ENCODE assay signal across 8 cellular contexts in genomic region chr18:21111351-21112139, GRCh38. TPM values are rescaled to one million over a fixed set of nuclear protein-coding genes. Genes with fewer than 3 reads are reported as not detected.
DNase-seq lines count a peak whose midpoint lies in the region; ATAC-seq, FAIRE-seq and TF ChIP-seq lines count a peak whose summit lies in the region.

TSS of gene ROCK1 (minus strand) at chr18:21111813. CDS start at chr18:21110910, 903 bp downstream.

- TF ChIP-seq EP300 in esophagus muscularis mucosa (IDR thresholded peaks at IDR 0.05): no peak

- H3K4me3 Mint-ChIP-seq in activated T-cell treated with anti-CD3 and anti-CD28 coated beads, Interleukin-2, amount 50 U/mL, for 72 hours: no peak within 1 kb of the TSS

- TF ChIP-seq CTCF in DOHH2 (IDR thresholded peaks at IDR 0.05; ENCODE audit: low read depth, low read length, poor library complexity, severe bottlenecking) (no peak), esophagus muscularis mucosa (IDR thresholded peaks at IDR 0.05) (no peak)

- H3K9me3 ChIP-seq in DOHH2 (ENCODE audit: control insufficient read depth, insufficient read depth, low read length): no peaks in the 10 kb centered on the region
- no peaks in the 10 kb centered on the region for H3K9me3 ChIP-seq in GM23248 (ENCODE audit: low read depth)
- no peaks in the 10 kb centered on the region for H3K9me3 ChIP-seq in Karpas-422 (ENCODE audit: low read length)
- no peaks in the 10 kb centered on the region for H3K9me3 ChIP-seq in esophagus muscularis mucosa
- H3K9me3 ChIP-seq in muscle layer of duodenum (ENCODE audit: control insufficient read depth in 1 of 2, low read length in 2 of 2): no peaks in the 10 kb centered on the region

- FAIRE-seq in RCC 7860 (lab: Jason Lieb, UNC): no peak

- peaks cover 50% of the 10 kb centered on the region for H3K79me2 ChIP-seq in DOHH2 (ENCODE audit: control insufficient read depth, low read length)
- peaks cover 49% of the 10 kb centered on the region for H3K79me2 ChIP-seq in GM23248 (ENCODE audit: insufficient read depth)
- peaks cover 50% of the 10 kb centered on the region for H3K79me2 ChIP-seq in Karpas-422 (ENCODE audit: low read length)

- H3K4me1 Mint-ChIP-seq in activated T-cell treated with anti-CD3 and anti-CD28 coated beads, Interleukin-2, amount 50 U/mL, for 72 hours (ENCODE audit: low read depth): no peaks in the 10 kb centered on the region

- H2AFZ ChIP-seq in GM23248 (peak within 1 kb of the TSS; percentile 79), Karpas-422 (ENCODE audit: low read length) (peak within 1 kb of the TSS; percentile 99)

- H3K36me3 Mint-ChIP-seq in activated T-cell treated with anti-CD3 and anti-CD28 coated beads, Interleukin-2, amount 50 U/mL, for 72 hours (ENCODE audit: insufficient read depth in 2 of 2): peaks cover 4 to 7% of the 10 kb centered on the region in 2 donors

- H3K4me1 ChIP-seq in DOHH2 (ENCODE audit: control insufficient read depth, low read length) (peaks cover 31% of the 10 kb centered on the region), GM23248 (ENCODE audit: insufficient read depth) (peaks cover 44% of the 10 kb centered on the region), Karpas-422 (ENCODE audit: low read length) (peaks cover 42% of the 10 kb centered on the region), esophagus muscularis mucosa (peaks cover 24 to 42% (median 33%) of the 10 kb centered on the region in 4 donors), muscle layer of duodenum (ENCODE audit: control insufficient read depth in 1 of 2, insufficient read depth in 2 of 2, low read length in 2 of 2) (peaks cover 14 to 21% of the 10 kb centered on the region in 2 donors)

- H3F3A ChIP-seq in DOHH2 (ENCODE audit: control insufficient read depth, insufficient read depth) (no peaks in the 10 kb centered on the region; the same call in 1 of the 2 replicates), GM23248 (ENCODE audit: insufficient read depth) (peaks cover 31% of the 10 kb centered on the region)

- no peaks in the 10 kb centered on the region for H3K9me3 Mint-ChIP-seq in activated T-cell treated with anti-CD3 and anti-CD28 coated beads, Interleukin-2, amount 50 U/mL, for 72 hours

- 0 to 1% methylated on average over 56 to 75 of the region's 80 CpGs for WGBS in GM23248 (ENCODE audit: low coverage in 1 of 2, low lambda C conversion rate in 2 of 2, missing lambda C conversion rate in 2 of 2), 2 experiments
- 0% methylated on average over 3 of the region's 80 CpGs for WGBS in esophagus muscularis mucosa

- TF ChIP-seq POLR2A in esophagus muscularis mucosa (IDR thresholded peaks at IDR 0.05; ENCODE audit: low read depth): peak; percentile 28

- H3K9ac ChIP-seq in GM23248: peak within 1 kb of the TSS; percentile 92
- H3K9ac ChIP-seq in Karpas-422 (ENCODE audit: low read length): peak within 1 kb of the TSS; percentile 98

- no peaks in the 10 kb centered on the region for H3K9me2 ChIP-seq in DOHH2 (replicated peaks; ENCODE audit: control insufficient read depth, low read length)
- H3K9me2 ChIP-seq in GM23248 (ENCODE audit: insufficient read depth): no peaks in the 10 kb centered on the region
- no peaks in the 10 kb centered on the region for H3K9me2 ChIP-seq in Karpas-422 (replicated peaks; ENCODE audit: insufficient read depth, low read length)

- H3K27ac ChIP-seq in DOHH2 (ENCODE audit: low read depth, low read length) (peak within 1 kb of the TSS; percentile 80), GM23248 (peak within 1 kb of the TSS; percentile 94), Karpas-422 (ENCODE audit: low read length) (peak within 1 kb of the TSS; percentile 74), esophagus muscularis mucosa (replicated peaks in 1 of 4) (peak within 1 kb of the TSS; percentile 95 to 98 (median 97)), muscle layer of duodenum (ENCODE audit: low read length) (peak within 1 kb of the TSS; percentile 97)

- H3K4me2 ChIP-seq in DOHH2 (ENCODE audit: low read length): peak within 1 kb of the TSS; percentile 87
- peak within 1 kb of the TSS; percentile 97 for H3K4me2 ChIP-seq in GM23248 (ENCODE audit: unreplicated experiment)
- peak within 1 kb of the TSS; percentile 88 for H3K4me2 ChIP-seq in Karpas-422 (ENCODE audit: low read depth, low read length, poor library complexity, severe bottlenecking)

- in situ Hi-C loops in GM23248 (cut with MboI): loop anchor here (10.0 kb wide), 1 partner anchor 63 kb away; no protein-coding TSS in a partner anchor

- no peaks in the 10 kb centered on the region for H3K27me3 Mint-ChIP-seq in activated T-cell treated with anti-CD3 and anti-CD28 coated beads, Interleukin-2, amount 50 U/mL, for 72 hours (ENCODE audit: low read depth)

- H3K4me3 ChIP-seq in DOHH2 (ENCODE audit: low read length) (peak within 1 kb of the TSS; percentile 98), GM23248 (peak within 1 kb of the TSS; percentile 91), Karpas-422 (ENCODE audit: low read length) (peak within 1 kb of the TSS; percentile 92), esophagus muscularis mucosa (peak within 1 kb of the TSS; percentile 87 to 98 (median 90)), muscle layer of duodenum (ENCODE audit: low read depth in 1 of 2, low read length in 2 of 2) (peak within 1 kb of the TSS; percentile 82 to 100)

- peak; percentile 88 for ATAC-seq in activated T-cell treated with anti-CD3 and anti-CD28 coated beads, Interleukin-2, amount 50 U/mL, for 72 hours (replicated peaks in 1 of 2)

- peaks cover 16% of the 10 kb centered on the region for H3K36me3 ChIP-seq in DOHH2 (ENCODE audit: control insufficient read depth, low read length)
- no peaks in the 10 kb centered on the region for H3K36me3 ChIP-seq in GM23248 (ENCODE audit: low read depth)
- peaks cover 4% of the 10 kb centered on the region; the same call in 1 of the 2 replicates for H3K36me3 ChIP-seq in Karpas-422 (ENCODE audit: insufficient read depth, low read length)
- no peaks in the 10 kb centered on the region for H3K36me3 ChIP-seq in esophagus muscularis mucosa
- H3K36me3 ChIP-seq in muscle layer of duodenum (ENCODE audit: control insufficient read depth in 1 of 2, insufficient read depth in 2 of 2, low read length in 2 of 2): peaks cover 0 to 6% of the 10 kb centered on the region in 2 donors

- H3K27me3 ChIP-seq in DOHH2 (ENCODE audit: control insufficient read depth, low read length) (no peaks in the 10 kb centered on the region), GM23248 (replicated peaks; ENCODE audit: insufficient read depth) (no peaks in the 10 kb centered on the region), Karpas-422 (ENCODE audit: low read length) (no peaks in the 10 kb centered on the region), esophagus muscularis mucosa (no peaks in the 10 kb centered on the region), muscle layer of duodenum (ENCODE audit: low read depth, low read length) (no peaks in the 10 kb centered on the region)

- intact Hi-C loops in esophagus muscularis mucosa (cut with DNase I): loop anchor here (5.0 to 10.0 kb wide), 3 partner anchors 59 to 107 kb away; no protein-coding TSS in a partner anchor

- DNase-seq in GM23248 (peak; percentile 99), Karpas-422 (peak; percentile 98), RCC 7860 (ENCODE audit: low spot score) (peak; percentile 89), esophagus muscularis mucosa (ENCODE audit: extremely low spot score) (peak; percentile 100)
- DNase-seq in activated T-cell treated with anti-CD3 and anti-CD28 coated beads, Interleukin-2, amount 50 U/mL, for 72 hours: peak; percentile 98 to 99
- DNase-seq in stimulated activated CD8-positive, alpha-beta memory T cell treated with anti-CD3 and anti-CD28 coated beads, Interleukin-7, amount 100 ng/mL, for 24 hours (ENCODE audit: low read depth): peak; percentile 99

- H4K20me1 ChIP-seq in DOHH2 (ENCODE audit: control insufficient read depth, insufficient read depth, low read depth, low read length) (peaks cover 18% of the 10 kb centered on the region; the same call in 1 of the 2 replicates), GM23248 (ENCODE audit: insufficient read depth) (peaks cover 22% of the 10 kb centered on the region; the same call in 1 of the 2 replicates), Karpas-422 (ENCODE audit: insufficient read depth, low read depth, low read length) (peaks cover 37% of the 10 kb centered on the region)

- peak within 1 kb of the TSS; percentile 99 for H3K27ac Mint-ChIP-seq in activated T-cell treated with anti-CD3 and anti-CD28 coated beads, Interleukin-2, amount 50 U/mL, for 72 hours

RNA-seq across cellular contexts. Expression of gene ROCK1, which starts in this region (rescaled TPM):
- total RNA-seq in GM23248 (2014; rRNA removed; shearing (Covaris generic)): 33.6 and 34.4 TPM in 2 replicates
- polyA plus RNA-seq in GM23248 (2016; fragmentation: Nextera tagmentation; extraction: Ambion mirVana): 33.3 and 35.9 TPM in 2 replicates
- total RNA-seq in Karpas-422 (2014; rRNA removed; shearing (Covaris generic); ENCODE audit: low replicate concordance): 41.2 and 47.0 TPM in 2 replicates
- total RNA-seq in activated T-cell treated with anti-CD3 and anti-CD28 coated beads, Interleukin-2, amount 50 U/mL, for 72 hours: 10 to 100 TPM; 62.5 to 67.5 TPM
- total RNA-seq in esophagus muscularis mucosa: 100 to 1,000 TPM in 3 of 4 donors, 10 to 100 TPM in 1; 77.2 to 110 (median 106) TPM

Comparison
In these comparisons a context has a peak if more than half of its experiments do, and no peak if none do; other contexts are left out.
1. Peak in every context shown above with its lines: DNase-seq, ATAC-seq, H3K4me3 ChIP-seq and H3K27ac ChIP-seq.